21 cellular contexts compared by ENCODE assay signal in genomic region chr10:82660205-82660604, GRCh38.
"Had no signal": no experiment of that assay in that cellular context is flagged by ENCODE, and none has a peak within 500 bp of the region (broad histone marks: within the 10 kb centered on the region; RNA-seq: fewer than 3 reads in every experiment).

No MANE protein-coding gene starts in this region.

- H3K27ac ChIP-seq: gastrocnemius medialis, neutrophil, ovary, psoas muscle, right atrium auricular region, upper lobe of right lung, WERI-Rb-1 had no signal

- ATAC-seq: activated CD8-positive, alpha-beta T cell treated with anti-CD3 and anti-CD28 coated beads, Interleukin-2, amount 10 ng/mL, durations not matched to agents 7 days and 5 days; gastrocnemius medialis; left ventricle myocardium superior; natural killer cell treated with Interleukin-12 subunit alpha and Interleukin-12 subunit beta and Interleukin-15 and Interleukin-18, amount 100 ng/mL, for 72 hours; psoas muscle; stimulated activated naive CD8-positive, alpha-beta T cell treated with anti-CD3 and anti-CD28 coated beads, Interleukin-15, Interleukin-2, amounts not matched to agents 100 U/mL and 50 U/mL, for 24 hours; upper lobe of right lung had no signal

- H3K9me3 ChIP-seq: gastrocnemius medialis, neutrophil, ovary, psoas muscle, right atrium auricular region, upper lobe of right lung had no signal

- DNase-seq: activated CD4-positive, alpha-beta T cell treated with anti-CD3 and anti-CD28 coated beads, Interleukin-2, amount 10 ng/mL, durations not matched to agents 7 days and 5 days; activated CD4-positive, CD25-positive, alpha-beta regulatory T cell treated with anti-CD3 and anti-CD28 coated beads, Interleukin-2, amount 50 U/mL, for 72 hours; activated CD8-positive, alpha-beta T cell treated with anti-CD3 and anti-CD28 coated beads, Interleukin-2, amount 10 ng/mL, durations not matched to agents 7 days and 5 days; activated gamma-delta T cell treated with Interleukin-2 at 50 U/mL for 16 hours; anterior cingulate cortex; effector CD4-positive, alpha-beta T cell; gastrocnemius medialis; head of caudate nucleus; hypothalamus; left ventricle myocardium superior; mammary epithelial cell; ovary; psoas muscle; stimulated activated CD4-positive, alpha-beta T cell treated with anti-CD3 and anti-CD28 coated beads, Interleukin-12 subunit alpha, Interleukin-12 subunit beta, amount 100 ng/mL, for 4 hours; stimulated activated CD4-positive, alpha-beta T cell treated with anti-CD3 and anti-CD28 coated beads, Interleukin-4, amount 100 ng/mL, for 4 hours; stimulated activated naive CD8-positive, alpha-beta T cell treated with anti-CD3 and anti-CD28 coated beads, Interleukin-15, Interleukin-2, amounts not matched to agents 100 U/mL and 50 U/mL, for 24 hours; upper lobe of right lung; WERI-Rb-1 had no signal

- H3K27me3 ChIP-seq: gastrocnemius medialis, neutrophil, ovary, right atrium auricular region, upper lobe of right lung had no signal

- H3K36me3 ChIP-seq: gastrocnemius medialis, neutrophil, ovary, right atrium auricular region, upper lobe of right lung, WERI-Rb-1 had no signal

- H3K4me1 ChIP-seq: gastrocnemius medialis, psoas muscle, right atrium auricular region, upper lobe of right lung had no signal

- H3K4me3 ChIP-seq: gastrocnemius medialis, ovary, psoas muscle, right atrium auricular region, upper lobe of right lung had no signal
